ENCODE assay signal across 9 cellular contexts in the genomic region with DNA sequence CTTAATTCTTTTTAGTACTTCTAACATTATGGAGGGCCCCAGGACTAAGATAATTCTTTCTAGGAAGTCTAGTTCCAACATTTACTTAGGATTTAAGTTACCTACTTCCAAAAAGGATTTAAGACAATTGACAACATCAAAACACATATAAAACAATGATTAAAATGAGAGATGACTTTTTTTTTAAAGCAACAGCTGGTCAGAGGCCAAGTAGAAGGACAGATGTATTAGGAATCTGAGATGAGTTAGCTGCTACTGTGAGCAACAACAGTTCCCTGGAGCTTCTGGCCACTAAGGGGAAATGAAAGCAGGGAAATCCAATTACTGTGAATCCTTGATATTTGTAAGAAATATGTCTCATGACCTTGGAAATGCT.
A peak's percentile ranks its signal among the peaks of the same experiment; 100 is the strongest.
DNase-seq lines count a peak whose midpoint lies in the region; FAIRE-seq and TF ChIP-seq lines count a peak whose summit lies in the region.
"Had no signal": no experiment of that assay in that cellular context is flagged by ENCODE, and none has a peak within 500 bp of the region (broad histone marks: within the 10 kb centered on the region; RNA-seq: fewer than 3 reads in every experiment).

No MANE protein-coding gene starts in this region.

- H3K9me3 ChIP-seq in stomach smooth muscle (ENCODE audit: control insufficient read depth in 2 of 2, low read length in 2 of 2), result no peaks in the 10 kb centered on the region
- H3K9me3 ChIP-seq in Peyer's patch, result no peaks in the 10 kb centered on the region

- H3K9me3 Mint-ChIP-seq in T-helper 2 cell treated with Interferon-gamma antibody and Interleukin-4, amounts not matched to agents 5 μg/mL and 100 μg/mL, for 36 hours, result no peaks in the 10 kb centered on the region
- H3K9me3 Mint-ChIP-seq: activated naive CD4-positive, alpha-beta T cell treated with anti-CD3 and anti-CD28 coated beads, Interleukin-2, amount 10 ng/mL, durations not matched to agents 7 days and 5 days had no signal

- no peak overlapping the region for H3K27ac Mint-ChIP-seq in T-helper 2 cell treated with Interferon-gamma antibody and Interleukin-4, amounts not matched to agents 5 μg/mL and 100 μg/mL, for 36 hours
- H3K27ac Mint-ChIP-seq: activated naive CD4-positive, alpha-beta T cell treated with anti-CD3 and anti-CD28 coated beads, Interleukin-2, amount 10 ng/mL, durations not matched to agents 7 days and 5 days had no signal

- H3K27me3 ChIP-seq in stomach smooth muscle (ENCODE audit: control insufficient read depth in 1 of 2, insufficient read depth in 2 of 2, low read length in 2 of 2) (no peaks in the 10 kb centered on the region), Peyer's patch (no peaks in the 10 kb centered on the region)

- POLR2A ChIA-PET in RWPE1 (lab: Yijun Ruan, JAX; ENCODE audit: low non-redundant PET), result no interaction called here

- DNase-seq in NOMO-1 (lab: John Stamatoyannopoulos, UW; ENCODE audit: unreplicated experiment in 2 of 2) (peak; percentile 40 to 75), NOMO-1 treated with dmso at 0.1 percent for 144 hours (lab: John Stamatoyannopoulos, UW; ENCODE audit: unreplicated experiment) (no peak), RWPE1 (ENCODE audit: low spot score) (no peak), foreskin fibroblast (peak; percentile 13 to 52), GM19239 (ENCODE audit: insufficient read length, low spot score) (no peak), Peyer's patch (no peak)
- DNase-seq in T-helper 2 cell treated with Interferon-gamma antibody and Interleukin-4, amounts not matched to agents 5 μg/mL and 100 μg/mL, for 36 hours (ENCODE audit: low spot score), result no peak

- TF ChIP-seq CTCF in RWPE1 (conservative IDR thresholded peaks at IDR 0.05; ENCODE audit: low read depth) (peak; percentile 62), foreskin fibroblast (IDR thresholded peaks at IDR 0.05; ENCODE audit: low read depth, low read length) (no peak), Peyer's patch (IDR thresholded peaks at IDR 0.05) (no peak)

- H3K36me3 Mint-ChIP-seq in T-helper 2 cell treated with Interferon-gamma antibody and Interleukin-4, amounts not matched to agents 5 μg/mL and 100 μg/mL, for 36 hours (ENCODE audit: low read depth), result no peaks in the 10 kb centered on the region
- H3K36me3 Mint-ChIP-seq: activated naive CD4-positive, alpha-beta T cell treated with anti-CD3 and anti-CD28 coated beads, Interleukin-2, amount 10 ng/mL, durations not matched to agents 7 days and 5 days had no signal

- H3K27me3 Mint-ChIP-seq in T-helper 2 cell treated with Interferon-gamma antibody and Interleukin-4, amounts not matched to agents 5 μg/mL and 100 μg/mL, for 36 hours (ENCODE audit: low read depth), result peaks cover 45% of the 10 kb centered on the region

- H3K4me1 ChIP-seq in stomach smooth muscle (ENCODE audit: control insufficient read depth, insufficient read depth, low read length) (peaks cover 3% of the 10 kb centered on the region), Peyer's patch (peaks cover 5 to 14% (median 7%) of the 10 kb centered on the region in 4 donors)

- no peak overlapping the region for H3K4me3 ChIP-seq in foreskin fibroblast (ENCODE audit: low read depth in 1 of 2, low read length in 2 of 2)
- no peak overlapping the region for H3K4me3 ChIP-seq in stomach smooth muscle (ENCODE audit: low read length in 2 of 2)
- H3K4me3 ChIP-seq in Peyer's patch, result no peak overlapping the region

- CTCF ChIA-PET in RWPE1 (lab: Yijun Ruan, JAX), result interaction anchor here (0.6 to 1.6 kb wide), 17 partner anchors 10 to 1176 kb away, joined by 3 to 11 read pairs (median 4); no protein-coding TSS in a partner anchor

- H3K9ac ChIP-seq in stomach smooth muscle (ENCODE audit: low read length in 2 of 2), result no peak overlapping the region

- no peak overlapping the region for H3K27ac ChIP-seq in RWPE1
- peak overlapping the region; percentile 94 for H3K27ac ChIP-seq in stomach smooth muscle (ENCODE audit: low read length)
- peak overlapping the region in 1 of 4 donors; percentile 96 for H3K27ac ChIP-seq in Peyer's patch

- no peak for TF ChIP-seq POLR2A in Peyer's patch (IDR thresholded peaks at IDR 0.05)

- no peak for FAIRE-seq in GM19239 (lab: Jason Lieb, UNC)

- H3K4me1 Mint-ChIP-seq in T-helper 2 cell treated with Interferon-gamma antibody and Interleukin-4, amounts not matched to agents 5 μg/mL and 100 μg/mL, for 36 hours (ENCODE audit: low read depth), result peaks cover 8% of the 10 kb centered on the region

- H3K36me3 ChIP-seq in stomach smooth muscle (ENCODE audit: control insufficient read depth in 2 of 2, insufficient read depth in 2 of 2, low read length in 2 of 2) (no peaks in the 10 kb centered on the region), Peyer's patch (no peaks in the 10 kb centered on the region)

- H3K4me3 Mint-ChIP-seq in T-helper 2 cell treated with Interferon-gamma antibody and Interleukin-4, amounts not matched to agents 5 μg/mL and 100 μg/mL, for 36 hours, result no peak overlapping the region

Comparison
In these comparisons a context has a peak if more than half of its experiments do, and no peak if none do; other contexts are left out.
1. DNase-seq: peak in NOMO-1 (2 of 2) and foreskin fibroblast (2 of 2); none in NOMO-1 treated with dmso at 0.1 percent for 144 hours (single experiment), RWPE1 (single experiment), GM19239 (single experiment), T-helper 2 cell treated with Interferon-gamma antibody and Interleukin-4, amounts not matched to agents 5 μg/mL and 100 μg/mL, for 36 hours (single experiment) and Peyer's patch (0 of 3).